Comparison of ENCODE assay signal across 8 cellular contexts in the genomic region with DNA sequence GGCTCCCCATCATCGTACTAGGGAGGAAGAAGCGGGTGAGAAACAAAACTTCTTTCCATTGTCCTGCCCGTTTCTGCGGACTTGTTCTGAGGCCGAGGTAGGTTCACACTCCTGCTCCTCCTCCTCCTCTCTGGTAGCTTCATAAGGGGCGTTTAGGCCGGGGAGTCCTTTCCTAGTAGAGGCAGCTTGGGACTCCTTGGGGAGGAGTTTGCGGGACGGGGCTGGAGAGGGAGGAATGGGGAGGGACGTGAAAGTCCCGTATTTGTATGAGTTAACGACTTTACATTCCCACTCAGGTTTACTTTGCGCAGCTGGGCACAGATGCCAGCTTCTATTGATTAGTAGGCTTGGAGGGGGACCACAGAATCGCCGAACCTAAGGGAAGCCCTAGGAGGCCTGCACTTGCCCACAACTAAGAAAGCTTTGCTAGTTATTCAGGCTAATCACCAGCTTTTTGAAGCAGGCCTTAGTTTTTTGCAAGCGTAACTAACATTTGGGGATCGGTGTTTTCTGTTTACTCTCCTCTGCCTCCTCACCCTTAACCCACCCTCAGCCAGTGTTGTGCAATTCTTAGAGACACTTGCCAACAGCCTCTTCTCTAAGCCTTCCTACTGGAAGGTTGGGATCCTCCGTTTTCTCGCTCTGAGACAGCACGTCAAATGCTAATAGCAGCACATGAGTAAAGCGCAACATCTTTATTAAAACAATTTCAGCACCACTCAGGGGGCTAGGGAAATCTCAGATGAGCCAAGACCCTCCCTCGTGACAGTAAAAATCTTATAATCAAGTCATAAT. TPM values are rescaled to one million over a fixed set of nuclear protein-coding genes. Genes with fewer than 3 reads are reported as not detected.
DNase-seq lines count a peak whose midpoint lies in the region; ATAC-seq and TF ChIP-seq lines count a peak whose summit lies in the region.
"Had no signal": no experiment of that assay in that cellular context is flagged by ENCODE, and none has a peak within 500 bp of the region (broad histone marks: within the 10 kb centered on the region; RNA-seq: fewer than 3 reads in every experiment).

No MANE protein-coding gene starts in this region.

- peaks cover 9% of the 10 kb centered on the region for H3K4me1 ChIP-seq in GM23338 (ENCODE audit: insufficient read depth)
- peaks cover under 1% of the 10 kb centered on the region for H3K4me1 ChIP-seq in RWPE2 (ENCODE audit: insufficient read depth, poor library complexity, severe bottlenecking)
- no peaks in the 10 kb centered on the region for H3K4me1 ChIP-seq in foreskin keratinocyte
- H3K4me1 ChIP-seq in trophoblast cell (ENCODE audit: control insufficient read depth in 1 of 2, insufficient read depth in 2 of 2, low read length in 2 of 2), result peaks cover 0 to 15% of the 10 kb centered on the region in 2 experiments

- H3K4me1 Mint-ChIP-seq in GM23338, result peaks cover 27% of the 10 kb centered on the region

- H2AFZ ChIP-seq in GM23338 (peak overlapping the region; percentile 98), trophoblast cell (ENCODE audit: insufficient read depth, low read length, poor library complexity) (peak overlapping the region; percentile 79)

- H3K4me3 ChIP-seq in GM23338 (peak overlapping the region; percentile 92), RWPE2 (ENCODE audit: severe bottlenecking) (peak overlapping the region; percentile 80), trophoblast cell (ENCODE audit: low read depth, low read length) (peak overlapping the region; percentile 76)

- H3K9ac ChIP-seq in trophoblast cell (ENCODE audit: low read length), result peak overlapping the region; percentile 18

- no peak overlapping the region for H3K18ac ChIP-seq in trophoblast cell (ENCODE audit: low read length)

- no peak overlapping the region for H2BK12ac ChIP-seq in trophoblast cell (ENCODE audit: low read length)

- DNase-seq in GM23338 (ENCODE audit: low spot score) (peak; percentile 66), RWPE2 (ENCODE audit: low spot score) (no peak), foreskin keratinocyte (peak; percentile 36 to 38), trophoblast cell (peak; percentile 49 to 52), NCI-H1092 treated with DMSO at 0.1 percent for 48 hours (lab: John Stamatoyannopoulos, UW) (no peak)
- DNase-seq in central memory CD4-positive, alpha-beta T cell, result no peak

- H2BK120ac ChIP-seq in trophoblast cell (ENCODE audit: insufficient read depth, low read length, poor library complexity), result no peak overlapping the region

- H3K4me2 ChIP-seq in GM23338 (peak overlapping the region; percentile 80), trophoblast cell (ENCODE audit: low read length) (peak overlapping the region; percentile 66)

- H3K27me3 ChIP-seq in GM23338 (ENCODE audit: insufficient read depth), result no peaks in the 10 kb centered on the region
- H3K27me3 ChIP-seq in RWPE2 (ENCODE audit: insufficient read depth, poor library complexity, severe bottlenecking), result no peaks in the 10 kb centered on the region
- no peaks in the 10 kb centered on the region for H3K27me3 ChIP-seq in foreskin keratinocyte
- H3K27me3 ChIP-seq in trophoblast cell (ENCODE audit: insufficient read depth, low read length), result no peaks in the 10 kb centered on the region

- no peak overlapping the region for H3K14ac ChIP-seq in trophoblast cell (ENCODE audit: low read length)

- peaks cover 16% of the 10 kb centered on the region for H3K79me1 ChIP-seq in trophoblast cell (ENCODE audit: low read length)

- peaks cover 4% of the 10 kb centered on the region for H3K36me3 Mint-ChIP-seq in GM23338 (ENCODE audit: low read depth)
- H3K36me3 Mint-ChIP-seq: activated naive CD8-positive, alpha-beta T cell treated with anti-CD3 and anti-CD28 coated beads, Interleukin-2, amount 10 ng/mL, durations not matched to agents 7 days and 5 days had no signal

- no peak overlapping the region for H2BK5ac ChIP-seq in trophoblast cell (ENCODE audit: low read depth, low read length, poor library complexity)

- H3K9me3 Mint-ChIP-seq in GM23338, result no peaks in the 10 kb centered on the region; the same call in 2 of the 3 replicates
- H3K9me3 Mint-ChIP-seq: activated naive CD8-positive, alpha-beta T cell treated with anti-CD3 and anti-CD28 coated beads, Interleukin-2, amount 10 ng/mL, durations not matched to agents 7 days and 5 days had no signal

- peaks cover 13% of the 10 kb centered on the region for H3K27me3 Mint-ChIP-seq in GM23338 (ENCODE audit: insufficient read depth, low read depth, poor library complexity)

- no peaks in the 10 kb centered on the region for H4K20me1 ChIP-seq in GM23338 (replicated peaks; ENCODE audit: insufficient read depth)

- H3K36me3 ChIP-seq in GM23338 (ENCODE audit: insufficient read depth) (no peaks in the 10 kb centered on the region), RWPE2 (ENCODE audit: low read depth) (no peaks in the 10 kb centered on the region), trophoblast cell (ENCODE audit: control insufficient read depth in 1 of 2, insufficient read depth in 2 of 2, low read length in 2 of 2) (no peaks in the 10 kb centered on the region)

- no peak overlapping the region for H3K4ac ChIP-seq in trophoblast cell (ENCODE audit: low read depth, low read length)

- H3K23ac ChIP-seq in trophoblast cell (ENCODE audit: low read length), result no peak overlapping the region

- H3K4me3 Mint-ChIP-seq in GM23338, result no peak overlapping the region
- H3K4me3 Mint-ChIP-seq: activated naive CD8-positive, alpha-beta T cell treated with anti-CD3 and anti-CD28 coated beads, Interleukin-2, amount 10 ng/mL, durations not matched to agents 7 days and 5 days had no signal

- no peak overlapping the region for H4K91ac ChIP-seq in trophoblast cell (ENCODE audit: low read depth, low read length)

- H3K9me2 ChIP-seq in GM23338 (ENCODE audit: insufficient read depth), result no peaks in the 10 kb centered on the region

- H3K27ac ChIP-seq in GM23338 (ENCODE audit: low read depth), result no peak overlapping the region
- peak overlapping the region; percentile 92 for H3K27ac ChIP-seq in RWPE2 (ENCODE audit: poor library complexity, severe bottlenecking)
- H3K27ac ChIP-seq in foreskin keratinocyte, result peak overlapping the region; percentile 56
- H3K27ac ChIP-seq in trophoblast cell (ENCODE audit: low read depth, low read length), result no peak overlapping the region

- H3F3A ChIP-seq in GM23338 (replicated peaks; ENCODE audit: low read depth), result peaks cover 3% of the 10 kb centered on the region; the same call in 1 of the 2 replicates

- TF ChIP-seq CTCF in GM23338 (conservative IDR thresholded peaks at IDR 0.05; ENCODE audit: low read depth in 2 of 2), result no peak
- TF ChIP-seq CTCF in RWPE2 (IDR thresholded peaks at IDR 0.05; ENCODE audit: poor library complexity, severe bottlenecking), result no peak
- TF ChIP-seq CTCF in foreskin keratinocyte (conservative IDR thresholded peaks at IDR 0.05), result no peak

- H3K9me3 ChIP-seq in RWPE2 (ENCODE audit: severe bottlenecking), result no peaks in the 10 kb centered on the region
- H3K9me3 ChIP-seq in trophoblast cell (ENCODE audit: insufficient read depth, low read depth, low read length), result no peaks in the 10 kb centered on the region

- no peak overlapping the region for H4K12ac ChIP-seq in trophoblast cell (ENCODE audit: low read depth, low read length)

- WGBS in trophoblast cell (ENCODE audit: extremely low coverage, insufficient coverage, insufficient read length), result no CpG with 5 or more reads among the region's 22 CpGs

- no peak overlapping the region for H2AK5ac ChIP-seq in trophoblast cell (ENCODE audit: low read length)

- H3K79me2 ChIP-seq in GM23338 (replicated peaks; ENCODE audit: insufficient read depth) (no peaks in the 10 kb centered on the region), trophoblast cell (ENCODE audit: control insufficient read depth, insufficient read depth, low read length, poor library complexity) (peaks cover 11% of the 10 kb centered on the region)

- ATAC-seq in GM23338 (peak; percentile 14), RWPE2 (ENCODE audit: low read depth) (peak; percentile 12; the same call in 2 of the 3 replicates), foreskin keratinocyte (no peak), HG03520 (IDR thresholded peaks at IDR 0.05; ENCODE audit: unreplicated experiment) (no peak)

- H4K8ac ChIP-seq in trophoblast cell (ENCODE audit: low read depth, low read length), result peak overlapping the region; percentile 11

- H3K27ac Mint-ChIP-seq in GM23338, result peak overlapping the region; percentile 60; the same call in 1 of the 2 replicates
- H3K27ac Mint-ChIP-seq: activated naive CD8-positive, alpha-beta T cell treated with anti-CD3 and anti-CD28 coated beads, Interleukin-2, amount 10 ng/mL, durations not matched to agents 7 days and 5 days had no signal

TF ChIP-seq in GM23338, 12 proteins besides CTCF, POLR2A, EP300 and RAD21 (continues in another document):
- TF ChIP-seq JUNB (IDR thresholded peaks at IDR 0.05; ENCODE audit: unreplicated experiment) (no peak), NANOG (IDR thresholded peaks at IDR 0.05; ENCODE audit: borderline replicate concordance) (no peak), STAT1 (IDR thresholded peaks at IDR 0.05; ENCODE audit: unreplicated experiment) (no peak), EZH2phosphoT487 (IDR thresholded peaks at IDR 0.05; ENCODE audit: unreplicated experiment) (no peak)

RNA-seq across cellular contexts. Expression of a gene that starts 0.5 kb away (rescaled TPM):
- 1.6 and 2.0 TPM in 2 replicates for total RNA-seq in GM23338 (2014; rRNA removed; shearing (Covaris generic))
- polyA plus RNA-seq in GM23338 (2016; fragmentation: Nextera tagmentation; extraction: Ambion mirVana), result 0.29 and 0.45 TPM in 2 replicates
- total RNA-seq in foreskin keratinocyte, result 3.3 and 6.5 TPM in 2 replicates
- 3.0 and 5.5 TPM in 2 replicates for polyA plus RNA-seq in foreskin keratinocyte
- polyA plus RNA-seq in trophoblast cell (2013), result 3.7 and 4.6 TPM in 2 replicates

RNA-seq across cellular contexts. Expression of a gene that starts 3.7 kb away (rescaled TPM):
- 2.3 and 5.1 TPM in 2 replicates for total RNA-seq in GM23338 (2014; rRNA removed; shearing (Covaris generic))
- 3.7 and 5.0 TPM in 2 replicates for polyA plus RNA-seq in GM23338 (2016; fragmentation: Nextera tagmentation; extraction: Ambion mirVana)
- total RNA-seq in foreskin keratinocyte, result 4.4 and 6.0 TPM in 2 replicates
- 3.9 and 7.1 TPM in 2 replicates for polyA plus RNA-seq in foreskin keratinocyte
- polyA plus RNA-seq in trophoblast cell (2013), result 2.5 and 3.4 TPM in 2 replicates

RNA-seq across cellular contexts. Expression of a gene that starts 43.4 kb away (rescaled TPM):
- total RNA-seq in GM23338 (2014; rRNA removed; shearing (Covaris generic)), result not detected in 2 replicates
- polyA plus RNA-seq in GM23338 (2016; fragmentation: Nextera tagmentation; extraction: Ambion mirVana) (not detected in 2 replicates), foreskin keratinocyte (not detected in 2 replicates)
- total RNA-seq in foreskin keratinocyte, result not detected in 2 replicates
- polyA plus RNA-seq in trophoblast cell (2013), result not detected in 2 replicates
- total RNA-seq: activated naive CD8-positive, alpha-beta T cell treated with anti-CD3 and anti-CD28 coated beads, Interleukin-2, amount 10 ng/mL, durations not matched to agents 7 days and 5 days had no signal

Comparison
In these comparisons a context has a peak if more than half of its experiments do, and no peak if none do; other contexts are left out.
1. ATAC-seq: peak in GM23338 (single experiment) and RWPE2 (single experiment); none in foreskin keratinocyte (single experiment) and HG03520 (single experiment).
2. DNase-seq: peak in GM23338 (single experiment), foreskin keratinocyte (2 of 2) and trophoblast cell (2 of 2); none in RWPE2 (single experiment), central memory CD4-positive, alpha-beta T cell (single experiment) and NCI-H1092 treated with DMSO at 0.1 percent for 48 hours (single experiment).
3. H3K27ac ChIP-seq: peak in RWPE2 (single experiment) and foreskin keratinocyte (single experiment); none in GM23338 (single experiment) and trophoblast cell (single experiment).
4. Peak in every context shown above with its lines, with median percentiles within 50 percentile points of each other: H3K4me3 ChIP-seq.